Comparison of ENCODE assay signal across 21 cellular contexts in genomic region chr14:76770521-76771431, GRCh38. TPM values are rescaled to one million over a fixed set of nuclear protein-coding genes. Genes with fewer than 3 reads are reported as not detected.
DNase-seq lines count a peak whose midpoint lies in the region; ATAC-seq and TF ChIP-seq lines count a peak whose summit lies in the region.
"Had no signal": no experiment of that assay in that cellular context is flagged by ENCODE, and none has a peak within 500 bp of the region (broad histone marks: within the 10 kb centered on the region; RNA-seq: fewer than 3 reads in every experiment).

No MANE protein-coding gene starts in this region.

- H3K9me3 ChIP-seq in heart left ventricle: no peaks in the 10 kb centered on the region
- no peaks in the 10 kb centered on the region for H3K9me3 ChIP-seq in vagina
- H3K9me3 ChIP-seq: breast epithelium, left lung, prostate gland had no signal

- no peaks in the 10 kb centered on the region for H3K36me3 Mint-ChIP-seq in activated naive CD4-positive, alpha-beta T cell treated with anti-CD3 and anti-CD28 coated beads, Interleukin-2, amount 50 U/mL, for 72 hours
- H3K36me3 Mint-ChIP-seq: activated naive CD8-positive, alpha-beta T cell; IgD-negative memory B cell; naive thymus-derived CD4-positive, alpha-beta T cell had no signal

- TF ChIP-seq POLR2A in heart left ventricle (IDR thresholded peaks at IDR 0.05): no peak
- TF ChIP-seq POLR2A in vagina (IDR thresholded peaks at IDR 0.05): no peak

- H3K4me3 ChIP-seq in heart left ventricle (no peak overlapping the region), dorsolateral prefrontal cortex (no peak overlapping the region), vagina (no peak overlapping the region), foreskin fibroblast (ENCODE audit: low read depth in 1 of 2, low read length in 2 of 2) (no peak overlapping the region)
- H3K4me3 ChIP-seq: breast epithelium, GM12878, left lung, prostate gland had no signal

- 87 to 93% (median 90%) methylated on average over 9 to 10 of the region's 10 CpGs for WGBS in heart left ventricle, 4 donors

- H3K27me3 ChIP-seq in heart left ventricle: no peaks in the 10 kb centered on the region
- H3K27me3 ChIP-seq in dorsolateral prefrontal cortex: no peaks in the 10 kb centered on the region
- H3K27me3 ChIP-seq in vagina: no peaks in the 10 kb centered on the region
- H3K27me3 ChIP-seq: breast epithelium, left lung had no signal

- H3K27ac Mint-ChIP-seq in activated naive CD4-positive, alpha-beta T cell treated with anti-CD3 and anti-CD28 coated beads, Interleukin-2, amount 50 U/mL, for 72 hours: no peak overlapping the region
- H3K27ac Mint-ChIP-seq: activated B cell treated with CpG ODN at 0.5 μM for 24 hours; activated naive CD8-positive, alpha-beta T cell; naive thymus-derived CD4-positive, alpha-beta T cell had no signal

- peaks cover 12 to 75% (median 55%) of the 10 kb centered on the region in 12 donors for H3K4me1 ChIP-seq in heart left ventricle
- peaks cover 37% of the 10 kb centered on the region for H3K4me1 ChIP-seq in vagina
- H3K4me1 ChIP-seq: prostate gland had no signal

- intact Hi-C loops in heart left ventricle (cut with DNase I): no loop called here
- intact Hi-C loops in Right ventricle myocardium superior (cut with DNase I): no loop called here
- intact Hi-C loops in dorsolateral prefrontal cortex (cut with DNase I): no loop called here
- intact Hi-C loops in vagina (cut with DNase I): no loop called here

- peaks cover 0 to 35% (median 0%) of the 10 kb centered on the region in 9 donors for H3K36me3 ChIP-seq in heart left ventricle
- no peaks in the 10 kb centered on the region for H3K36me3 ChIP-seq in vagina
- H3K36me3 ChIP-seq: breast epithelium, left lung, prostate gland had no signal

- TF ChIP-seq CTCF in heart left ventricle (IDR thresholded peaks at IDR 0.05): no peak
- TF ChIP-seq CTCF in dorsolateral prefrontal cortex (IDR thresholded peaks at IDR 0.05 in 54 of 56, conservative IDR thresholded peaks at IDR 0.05 in 2 of 56; ENCODE audit: low read depth in 1 of 56, partially characterized antibody in 56 of 56): no peak
- no peak for TF ChIP-seq CTCF in vagina (IDR thresholded peaks at IDR 0.05)
- TF ChIP-seq CTCF in foreskin fibroblast (IDR thresholded peaks at IDR 0.05; ENCODE audit: low read depth, low read length): no peak

- ATAC-seq in heart left ventricle: no peak
- ATAC-seq in Right ventricle myocardium superior (ENCODE audit: poor library complexity): no peak
- ATAC-seq in HG03378 (IDR thresholded peaks at IDR 0.05; ENCODE audit: unreplicated experiment): no peak
- no peak for ATAC-seq in activated naive CD4-positive, alpha-beta T cell treated with anti-CD3 and anti-CD28 coated beads, Interleukin-2, amount 50 U/mL, for 72 hours
- ATAC-seq: GM12878; left lung; naive thymus-derived CD4-positive, alpha-beta T cell had no signal

- no peaks in the 10 kb centered on the region for H3K9me3 Mint-ChIP-seq in activated naive CD4-positive, alpha-beta T cell treated with anti-CD3 and anti-CD28 coated beads, Interleukin-2, amount 50 U/mL, for 72 hours
- H3K9me3 Mint-ChIP-seq: activated B cell treated with CpG ODN at 0.5 μM for 24 hours; IgD-negative memory B cell; naive thymus-derived CD4-positive, alpha-beta T cell had no signal

- DNase-seq in heart left ventricle: peak in 1 of 5 donors; percentile 19
- no peak for DNase-seq in Right ventricle myocardium superior
- peak in 1 of 10 donors; percentile 23 for DNase-seq in dorsolateral prefrontal cortex
- DNase-seq in mesenteric fat pad (ENCODE audit: low spot score): peak; percentile 60
- DNase-seq in vagina (ENCODE audit: extremely low spot score in 2 of 2): peak; percentile 75 to 88
- DNase-seq in foreskin fibroblast: no peak
- no peak for DNase-seq in activated naive CD4-positive, alpha-beta T cell treated with anti-CD3 and anti-CD28 coated beads, Interleukin-2, amount 50 U/mL, for 72 hours (ENCODE audit: low spot score in 2 of 2)
- DNase-seq: activated B cell treated with CpG ODN at 0.5 μM for 24 hours; effector CD8-positive, alpha-beta T cell; left lung; NCI-H2081 treated with DMSO at 0.1 percent for 48 hours had no signal

- H3K27ac ChIP-seq in heart left ventricle: peak overlapping the region in 8 of 12 donors; percentile 18 to 96 (median 84)
- H3K27ac ChIP-seq in dorsolateral prefrontal cortex: peak overlapping the region in 39 of 59 donors; percentile 5 to 90 (median 46)
- no peak overlapping the region for H3K27ac ChIP-seq in vagina
- H3K27ac ChIP-seq: breast epithelium, left lung, prostate gland had no signal

RNA-seq across cellular contexts. Expression of gene VASH1, which starts 9.5 kb away (rescaled TPM):
- total RNA-seq in heart left ventricle: 10 to 100 TPM in 6 of 9 donors, 1 to 10 TPM in 3; 7.8 to 30.8 (median 11.1) TPM
- 10 to 100 TPM in 1 of 2 donors, 1 to 10 TPM in 1; 9.9 to 25.2 TPM for polyA plus RNA-seq in heart left ventricle
- total RNA-seq in Right ventricle myocardium superior: 14.3 TPM
- 10 to 100 TPM; 19.4 to 63.3 (median 33.9) TPM for total RNA-seq in dorsolateral prefrontal cortex
- total RNA-seq in mesenteric fat pad: 12.9 TPM
- total RNA-seq in vagina: 6.1 TPM
- total RNA-seq in activated naive CD4-positive, alpha-beta T cell treated with anti-CD3 and anti-CD28 coated beads, Interleukin-2, amount 50 U/mL, for 72 hours: 1 to 10 TPM; 1.8 to 6.5 TPM

RNA-seq across cellular contexts. Expression of gene ANGEL1, which starts 41.9 kb away (rescaled TPM):
- total RNA-seq in heart left ventricle (10 to 100 TPM in 8 of 9 donors, 1 to 10 TPM in 1; 9.3 to 16.3 (median 13.8) TPM), Right ventricle myocardium superior (8.7 TPM), dorsolateral prefrontal cortex (10 to 100 TPM; 25.7 to 56.1 (median 41.1) TPM), mesenteric fat pad (21.9 TPM), vagina (13.0 TPM)
- polyA plus RNA-seq in heart left ventricle: 10 to 100 TPM in 1 of 2 donors, 1 to 10 TPM in 1; 9.5 to 10.7 TPM
- 10 to 100 TPM; 14.6 to 15.4 TPM for total RNA-seq in activated naive CD4-positive, alpha-beta T cell treated with anti-CD3 and anti-CD28 coated beads, Interleukin-2, amount 50 U/mL, for 72 hours

RNA-seq across cellular contexts. Expression of gene LRRC74A, which starts 55.4 kb away (rescaled TPM):
- total RNA-seq in heart left ventricle (not detected), Right ventricle myocardium superior (not detected), dorsolateral prefrontal cortex (not detected), mesenteric fat pad (not detected), vagina (not detected)
- not detected for polyA plus RNA-seq in heart left ventricle
- not detected for total RNA-seq in activated naive CD4-positive, alpha-beta T cell treated with anti-CD3 and anti-CD28 coated beads, Interleukin-2, amount 50 U/mL, for 72 hours
- total RNA-seq: activated B cell treated with CpG ODN at 0.5 μM for 24 hours; breast epithelium; G401; GM12878; left lung; naive thymus-derived CD4-positive, alpha-beta T cell; RPMI7951 had no signal
- polyA plus RNA-seq: AG04450; GM12878; IgD-negative memory B cell; naive thymus-derived CD4-positive, alpha-beta T cell had no signal

Comparison
In these comparisons a context has a peak if more than half of its experiments do, and no peak if none do; other contexts are left out.
1. DNase-seq: peak in mesenteric fat pad (single experiment) and vagina (2 of 2); none in Right ventricle myocardium superior (single experiment), foreskin fibroblast (0 of 2) and activated naive CD4-positive, alpha-beta T cell treated with anti-CD3 and anti-CD28 coated beads, Interleukin-2, amount 50 U/mL, for 72 hours (0 of 2).